16 cellular contexts compared by ENCODE assay signal in genomic region chr1:46481961-46482360, GRCh38. TPM values are rescaled to one million over a fixed set of nuclear protein-coding genes. Genes with fewer than 3 reads are reported as not detected.
DNase-seq lines count a peak whose midpoint lies in the region; TF ChIP-seq lines count a peak whose summit lies in the region.
"Had no signal": no experiment of that assay in that cellular context is flagged by ENCODE, and none has a peak within 500 bp of the region (broad histone marks: within the 10 kb centered on the region; RNA-seq: fewer than 3 reads in every experiment).

No MANE protein-coding gene starts in this region.

- no peaks in the 10 kb centered on the region for H3K36me3 ChIP-seq in spleen

- H3K9me3 ChIP-seq in spleen: no peaks in the 10 kb centered on the region
- H3K9me3 ChIP-seq: Caco-2 had no signal

- H3K4me1 Mint-ChIP-seq in HFFc6 (ENCODE audit: low read depth): no peaks in the 10 kb centered on the region

- H3K4me1 ChIP-seq in spleen: peaks cover 0 to 11% (median 0%) of the 10 kb centered on the region in 6 donors
- H3K4me1 ChIP-seq: Caco-2 had no signal

- TF ChIP-seq CTCF in spleen (IDR thresholded peaks at IDR 0.05 in 8 of 11, conservative IDR thresholded peaks at IDR 0.05 in 3 of 11): no peak
- TF ChIP-seq CTCF in HFFc6 (IDR thresholded peaks at IDR 0.05): no peak

- no peaks in the 10 kb centered on the region for H3K9me3 Mint-ChIP-seq in HFFc6
- H3K9me3 Mint-ChIP-seq: CD4-positive, alpha-beta T cell; GM23338 had no signal

- no peak overlapping the region for H3K27ac ChIP-seq in spleen
- H3K27ac ChIP-seq: C4-2B had no signal

- DNase-seq in MV-4-11 (lab: John Stamatoyannopoulos, UW) (peak; percentile 10), OCI-M1 (lab: John Stamatoyannopoulos, UW) (peak; percentile 62), myocyte (ENCODE audit: low read depth) (peak; percentile 23), spleen (peak; percentile 12), HFFc6 (no peak), ACHN (no peak), NCI-H2107 (lab: John Stamatoyannopoulos, UW) (no peak)
- DNase-seq: AML-193; Caco-2; CD4-positive, alpha-beta T cell; H7 had no signal

- 55 to 70% (median 58%) methylated on average over 4 of the region's 4 CpGs for WGBS in spleen, 5 donors

- in situ Hi-C loops in ACHN (cut with HindIII; ENCODE audit: low pct_ligation_motif_present, low pct_unique_long_range_greater_than_20kb, low sequenced_read_pairs): no loop called here

- H3K36me3 Mint-ChIP-seq in HFFc6 (ENCODE audit: low read depth): no peaks in the 10 kb centered on the region
- H3K36me3 Mint-ChIP-seq: IgD-negative memory B cell had no signal

- H3K27me3 Mint-ChIP-seq in HFFc6 (ENCODE audit: insufficient read depth): peaks cover 43% of the 10 kb centered on the region

- H3K4me3 Mint-ChIP-seq in HFFc6: no peak overlapping the region
- H3K4me3 Mint-ChIP-seq: CD4-positive, alpha-beta T cell; GM23338; IgD-negative memory B cell had no signal

- H3K27me3 ChIP-seq in spleen (replicated peaks in 1 of 7): peaks cover 0 to 99% (median 26%) of the 10 kb centered on the region in 7 donors

- no peak overlapping the region for H3K27ac Mint-ChIP-seq in HFFc6
- H3K27ac Mint-ChIP-seq: CD4-positive, alpha-beta T cell; GM23338; IgD-negative memory B cell had no signal

- intact Hi-C loops in spleen (cut with DNase I; ENCODE audit: low total_unique reads): no loop called here

- no peak for TF ChIP-seq POLR2A in spleen (IDR thresholded peaks at IDR 0.05)

- no peak overlapping the region for H3K4me3 ChIP-seq in spleen
- H3K4me3 ChIP-seq: GM23338 had no signal

RNA-seq across cellular contexts. Expression of gene DMBX1, which starts 7.7 kb away (rescaled TPM):
- total RNA-seq in myocyte (not detected in 2 replicates), spleen (not detected)
- not detected for polyA plus RNA-seq in myocyte (2012)
- polyA plus RNA-seq in spleen: not detected
- not detected for total RNA-seq in HFFc6 (2021; fragmentation: NEBNext Ultra II Directional; extraction: Animal tissue kit (Norgen Biotek cat#: 25700))
- total RNA-seq: CD4-positive, alpha-beta T cell; GM23338; HepG2 had no signal
- polyA plus RNA-seq: BJ, HepG2, IgD-negative memory B cell had no signal

Comparison
In these comparisons a context has a peak if more than half of its experiments do, and no peak if none do; other contexts are left out.
1. DNase-seq: peak in MV-4-11 (single experiment), OCI-M1 (single experiment), myocyte (single experiment) and spleen (single experiment); none in HFFc6 (single experiment), ACHN (single experiment) and NCI-H2107 (single experiment).